ENCODE assay signal across 8 cellular contexts in the genomic region with DNA sequence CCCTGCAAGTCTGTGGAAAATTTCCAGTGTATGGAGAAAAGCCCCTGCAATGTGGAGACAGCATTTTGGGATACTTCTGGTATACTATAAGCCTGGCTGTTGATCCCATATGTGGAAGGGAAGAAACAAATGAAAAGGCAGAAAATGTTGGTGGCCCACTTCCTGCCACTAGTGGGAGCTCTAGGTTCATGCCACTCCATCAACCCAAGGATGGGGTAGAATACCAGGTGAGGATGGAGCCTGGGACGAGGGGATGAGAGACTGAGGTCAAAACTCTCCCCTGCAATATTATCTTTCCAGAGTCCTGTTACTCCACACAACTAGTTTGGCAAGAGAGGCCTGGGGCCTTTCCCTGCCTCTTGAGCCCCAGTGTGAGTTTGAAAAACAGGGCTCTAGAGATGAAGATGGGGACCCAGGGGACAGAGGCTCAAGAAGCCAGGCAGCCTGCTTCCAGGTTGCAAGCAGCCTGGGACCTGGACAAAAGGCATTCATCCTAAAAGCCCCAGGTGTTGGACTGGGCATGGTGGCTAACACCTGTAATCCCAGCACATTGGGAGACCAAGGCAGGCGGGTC. TPM values are rescaled to one million over a fixed set of nuclear protein-coding genes. Genes with fewer than 3 reads are reported as not detected.
DNase-seq lines count a peak whose midpoint lies in the region; ATAC-seq and TF ChIP-seq lines count a peak whose summit lies in the region.

No MANE protein-coding gene starts in this region.

- no peak for ATAC-seq in HG02852 (IDR thresholded peaks at IDR 0.05; ENCODE audit: unreplicated experiment)
- ATAC-seq in GM19467 (IDR thresholded peaks at IDR 0.05; ENCODE audit: unreplicated experiment), result no peak
- ATAC-seq in HG02938 (IDR thresholded peaks at IDR 0.05; ENCODE audit: unreplicated experiment), result no peak

- DNase-seq in GDM1 (lab: John Stamatoyannopoulos, UW), result peak; percentile 18
- DNase-seq in RPMI7951 (ENCODE audit: low read depth), result peak; percentile 18
- peak; percentile 41 for DNase-seq in fibroblast of pulmonary artery (ENCODE audit: low read depth)
- no peak for DNase-seq in NCI-H446 treated with DMSO at 0.1 percent for 48 hours (lab: John Stamatoyannopoulos, UW)

- H3K4me3 ChIP-seq in fibroblast of pulmonary artery (replicated peaks; ENCODE audit: low read depth, low read length), result no peak overlapping the region

- no peak overlapping the region for H3K27ac ChIP-seq in 22Rv1

- TF ChIP-seq CTCF in 22Rv1 (IDR thresholded peaks at IDR 0.05) (peak; percentile 74), fibroblast of pulmonary artery (IDR thresholded peaks at IDR 0.05; ENCODE audit: low read length, missing control alignments) (peak; percentile 74)

RNA-seq across cellular contexts. Expression of gene BMP10, which starts 31.9 kb away (rescaled TPM):
- not detected in 2 replicates for total RNA-seq in RPMI7951 (2014; rRNA removed; shearing (Covaris generic))
